In genomic region chr17:58541249-58541648, GRCh38 we compare ENCODE assay signal across 1 cellular context.
TF ChIP-seq lines count a peak whose summit lies in the region.

No MANE protein-coding gene starts in this region.

TF ChIP-seq in GM12878, 131 proteins besides CTCF, POLR2A, EP300 and RAD21:
- TF ChIP-seq EED (IDR thresholded peaks at IDR 0.05; ENCODE audit: low read depth) = no peak
- no peak for TF ChIP-seq JUNB (IDR thresholded peaks at IDR 0.05)
- TF ChIP-seq ETV6 (conservative IDR thresholded peaks at IDR 0.05 in 1 of 2, IDR thresholded peaks at IDR 0.05 in 1 of 2; ENCODE audit: borderline replicate concordance in 1 of 2, low read depth in 1 of 2) = no peak
- TF ChIP-seq ZNF274 (IDR thresholded peaks at IDR 0.05; ENCODE audit: insufficient read depth, insufficient read length) = no peak
- TF ChIP-seq PBX3 (IDR thresholded peaks at IDR 0.05; ENCODE audit: insufficient replicate concordance, low read depth, low read length) = no peak
- TF ChIP-seq IRF5 (IDR thresholded peaks at IDR 0.05; ENCODE audit: borderline replicate concordance) = no peak
- no peak for TF ChIP-seq SPI1 (IDR thresholded peaks at IDR 0.05; ENCODE audit: borderline replicate concordance, insufficient read depth, low read depth, low read length)
- no peak for TF ChIP-seq TAF1 (IDR thresholded peaks at IDR 0.05; ENCODE audit: borderline replicate concordance, low read depth, low read length)
- TF ChIP-seq GABPA (IDR thresholded peaks at IDR 0.05; ENCODE audit: low read depth) = no peak
- no peak for TF ChIP-seq SREBF1 (IDR thresholded peaks at IDR 0.05; ENCODE audit: low read length)
- TF ChIP-seq EZH2 (IDR thresholded peaks at IDR 0.05; ENCODE audit: borderline replicate concordance, control insufficient read depth, low read depth, low read length) = no peak
- TF ChIP-seq CBX3 (IDR thresholded peaks at IDR 0.05; ENCODE audit: borderline replicate concordance, low read depth) = no peak
- no peak for TF ChIP-seq YY1 (IDR thresholded peaks at IDR 0.05; ENCODE audit: low read depth, low read length)
- TF ChIP-seq STAT3 (IDR thresholded peaks at IDR 0.05; ENCODE audit: low read depth, low read length) = no peak
